In the genomic region with DNA sequence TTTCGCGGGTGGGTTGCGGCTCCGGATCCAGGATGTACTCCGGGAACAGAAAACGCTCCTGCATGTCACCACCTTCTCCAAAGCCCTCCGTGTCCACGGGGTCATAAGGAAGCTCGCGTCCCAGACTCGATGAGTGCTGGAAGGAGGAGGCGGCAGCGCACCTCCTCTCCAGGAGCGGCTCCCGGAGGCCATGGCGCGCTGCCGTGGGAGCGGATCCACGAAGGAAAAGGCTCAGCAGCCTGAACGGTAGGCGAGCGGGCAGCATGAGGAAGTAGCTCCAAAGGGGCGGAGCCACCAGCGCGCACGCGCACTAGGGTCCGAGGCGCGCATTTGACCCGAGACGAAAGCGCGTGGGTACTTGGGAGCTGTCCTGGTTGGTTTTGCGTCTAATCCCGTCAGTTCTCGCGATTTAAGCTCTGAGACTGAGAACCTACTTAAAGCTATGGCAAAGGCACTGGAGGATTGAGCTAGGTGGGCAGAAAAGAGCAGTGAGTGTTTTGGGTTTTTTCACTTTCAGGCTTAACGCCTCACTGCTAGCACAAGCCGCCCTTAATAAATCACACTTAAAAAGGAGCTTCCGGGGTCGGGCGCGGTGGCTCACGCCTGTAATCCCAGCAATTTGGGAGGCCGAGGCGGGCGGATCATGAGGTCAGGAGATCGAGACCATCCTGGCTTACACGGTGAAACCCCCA, we compare ENCODE assay signal across 8 cellular contexts. TPM values are rescaled to one million over a fixed set of nuclear protein-coding genes. Genes with fewer than 3 reads are reported as not detected.
DNase-seq lines count a peak whose midpoint lies in the region; ATAC-seq and TF ChIP-seq lines count a peak whose summit lies in the region.

A gene (minus strand): TSS at position 286 of the 692 bp plus-strand sequence. CDS start 21 bp downstream, at position 265.

- ATAC-seq in GM19043 (IDR thresholded peaks at IDR 0.05; ENCODE audit: low read depth, unreplicated experiment) (peak; percentile 76), HG03378 (IDR thresholded peaks at IDR 0.05; ENCODE audit: unreplicated experiment) (peak; percentile 90)

- peak; percentile 99 for DNase-seq in AG10803 (ENCODE audit: low read depth)
- peak; percentile 97 for DNase-seq in NCI-H460 (ENCODE audit: extremely low read depth, low read depth)
- peak; percentile 97 for DNase-seq in activated CD4-positive, CD25-positive, alpha-beta regulatory T cell treated with anti-CD3 and anti-CD28 coated beads, Interleukin-2, amount 50 U/mL, for 72 hours
- peak; percentile 74 to 89 for DNase-seq in cerebellar nuclear complex (lab: John Stamatoyannopoulos, UW)
- DNase-seq in islet precursor cell = peak; percentile 99
- peak; percentile 93 to 98 (median 97) for DNase-seq in stimulated activated CD4-positive, alpha-beta T cell treated with anti-CD3 and anti-CD28 coated beads, Interleukin-12 subunit alpha, Interleukin-12 subunit beta, amount 100 ng/mL, for 48 hours (ENCODE audit: low read depth in 2 of 3, low spot score in 1 of 3)

- TF ChIP-seq CTCF in AG10803 (conservative IDR thresholded peaks at IDR 0.05; ENCODE audit: low read length) = no peak

- H3K4me3 ChIP-seq in AG10803 (ENCODE audit: low read length) = peak within 1 kb of the TSS; percentile 99

RNA-seq across cellular contexts. Expression of the gene that starts here (rescaled TPM):
- total RNA-seq in NCI-H460 (2014; rRNA removed; shearing (Covaris generic)) = 18.0 and 18.2 TPM in 2 replicates
- 19.7 and 29.3 TPM in 2 replicates for polyA plus RNA-seq in NCI-H460 (2014; cell fraction: nucleus; rRNA removed)

Comparison
In these comparisons a context has a peak if more than half of its experiments do, and no peak if none do; other contexts are left out.
1. Peak in every context shown above with its lines: DNase-seq, ATAC-seq and H3K4me3 ChIP-seq.